Comparison of ENCODE assay signal across 13 cellular contexts in the genomic region with DNA sequence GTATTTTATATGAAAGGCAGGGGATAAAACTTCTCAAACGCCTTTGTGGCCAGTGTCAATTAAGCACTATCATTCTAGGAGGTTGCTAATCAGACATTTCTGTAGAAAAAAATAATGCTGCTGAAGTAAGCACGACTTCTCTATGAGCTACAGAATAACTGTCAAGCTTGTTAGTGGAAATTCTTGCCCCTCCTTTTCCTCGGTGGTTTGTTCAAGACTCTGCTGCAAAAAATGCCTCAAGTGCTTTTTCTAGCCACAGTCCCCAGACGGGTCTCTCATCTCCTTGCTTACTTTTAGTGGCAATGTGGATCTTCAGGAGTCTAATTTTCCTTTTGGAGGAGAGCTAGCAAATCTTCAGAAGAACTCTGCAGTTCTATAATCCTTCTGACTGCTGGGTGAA.
"Had no signal": no experiment of that assay in that cellular context is flagged by ENCODE, and none has a peak within 500 bp of the region (broad histone marks: within the 10 kb centered on the region; RNA-seq: fewer than 3 reads in every experiment).

No MANE protein-coding gene starts in this region.

- H3K4me3 Mint-ChIP-seq: neural crest cell; stimulated activated naive CD8-positive, alpha-beta T cell treated with anti-CD3 and anti-CD28 coated beads, Interleukin-15, amount 100 ng/mL, for 72 hours had no signal

- H3K27ac ChIP-seq: cardiac muscle cell, esophagus squamous epithelium, left lung, testis, VCaP had no signal

- H3K4me1 ChIP-seq: esophagus squamous epithelium, left lung, testis had no signal

- DNase-seq: activated gamma-delta T cell treated with Interleukin-2 at 50 U/mL for 16 hours; activated T-cell treated with anti-CD3 and anti-CD28 coated beads, Interleukin-2, amount 50 U/mL, for 72 hours; esophagus squamous epithelium; foreskin fibroblast; left lung; mesenchymal stem cell; stimulated activated CD4-positive, alpha-beta T cell treated with anti-CD3 and anti-CD28 coated beads, Interleukin-4, amount 100 ng/mL, for 24 hours; stimulated activated naive CD8-positive, alpha-beta T cell treated with anti-CD3 and anti-CD28 coated beads, Interleukin-15, amount 100 ng/mL, for 72 hours; T-helper 9 cell; testis had no signal

- ATAC-seq: activated T-cell treated with anti-CD3 and anti-CD28 coated beads, Interleukin-2, amount 50 U/mL, for 72 hours; left lung; stimulated activated naive CD8-positive, alpha-beta T cell treated with anti-CD3 and anti-CD28 coated beads, Interleukin-15, amount 100 ng/mL, for 72 hours had no signal

- H3K4me3 ChIP-seq: cardiac muscle cell, esophagus squamous epithelium, left lung, testis had no signal

- H3K9me3 ChIP-seq: esophagus squamous epithelium, left lung, testis had no signal

- H3K36me3 ChIP-seq: cardiac muscle cell, esophagus squamous epithelium, left lung had no signal

- H3K9me3 Mint-ChIP-seq: activated T-cell treated with anti-CD3 and anti-CD28 coated beads, Interleukin-2, amount 50 U/mL, for 72 hours; neural crest cell had no signal

- H3K27me3 ChIP-seq: cardiac muscle cell, left lung, testis had no signal

- H3K27me3 Mint-ChIP-seq: stimulated activated naive CD8-positive, alpha-beta T cell treated with anti-CD3 and anti-CD28 coated beads, Interleukin-15, amount 100 ng/mL, for 72 hours had no signal
